In genomic region chr1:25875154-25875855, GRCh38 we compare ENCODE assay signal across 1 cellular context.
A peak's percentile ranks its signal among the peaks of the same experiment; 100 is the strongest.
TF ChIP-seq lines count a peak whose summit lies in the region.

Gene PAQR7, minus strand, starts transcription at chr1:25875708. Its CDS starts 11,869 bp downstream, at chr1:25863839.

TF ChIP-seq in HepG2, 621 proteins besides CTCF, POLR2A, EP300 and RAD21 (continued from another document and continues in another):
- TF ChIP-seq FOXA3 (CRISPR knock-in tag; IDR thresholded peaks at IDR 0.05) (peak; percentile 50), HOXD1 (CRISPR knock-in tag; IDR thresholded peaks at IDR 0.05) (no peak), ZFP36L2 (CRISPR knock-in tag; IDR thresholded peaks at IDR 0.05) (0 out of 2 replicates have a peak, but pooled peaks have one; percentile 32), ZNF543 (CRISPR knock-in tag; IDR thresholded peaks at IDR 0.05) (peak; percentile 90; the same call in 1 of the 2 replicates), FOXP1 (IDR thresholded peaks at IDR 0.05) (no peak), FOXP1 (CRISPR knock-in tag; IDR thresholded peaks at IDR 0.05) (no peak), ZNF879 (CRISPR knock-in tag; IDR thresholded peaks at IDR 0.05) (peak; percentile 83; the same call in 1 of the 2 replicates), ZNF652 (CRISPR knock-in tag; IDR thresholded peaks at IDR 0.05; ENCODE audit: borderline replicate concordance, low read depth) (no peak), EEA1 (CRISPR knock-in tag; IDR thresholded peaks at IDR 0.05; ENCODE audit: borderline replicate concordance) (0 out of 2 replicates have a peak, but pooled peaks have one; percentile 62), MED13 (CRISPR knock-in tag; IDR thresholded peaks at IDR 0.05) (no peak), ATF3 (CRISPR knock-in tag; IDR thresholded peaks at IDR 0.05) (peak; percentile 64; the same call in 1 of the 2 replicates), ZBTB38 (CRISPR knock-in tag; IDR thresholded peaks at IDR 0.05) (peak; percentile 41; the same call in 1 of the 2 replicates), STAG1 (CRISPR knock-in tag; IDR thresholded peaks at IDR 0.05) (0 out of 2 replicates have a peak, but pooled peaks have one; percentile 13), ZNF263 (CRISPR knock-in tag; IDR thresholded peaks at IDR 0.05) (peak; percentile 98), TBP (CRISPR knock-in tag; IDR thresholded peaks at IDR 0.05) (no peak), ZBTB26 (CRISPR knock-in tag; IDR thresholded peaks at IDR 0.05; ENCODE audit: borderline replicate concordance) (0 out of 2 replicates have a peak, but pooled peaks have one; percentile 40), SP1 (IDR thresholded peaks at IDR 0.05) (no peak), SP1 (CRISPR knock-in tag; IDR thresholded peaks at IDR 0.05) (no peak), ADNP (CRISPR knock-in tag; IDR thresholded peaks at IDR 0.05) (no peak), ZNF562 (CRISPR knock-in tag; IDR thresholded peaks at IDR 0.05; ENCODE audit: borderline replicate concordance) (peak; percentile 57; the same call in 1 of the 2 replicates), ZBTB46 (CRISPR knock-in tag; IDR thresholded peaks at IDR 0.05; ENCODE audit: borderline replicate concordance) (no peak), NR2F1 (CRISPR knock-in tag; IDR thresholded peaks at IDR 0.05) (no peak), ZNF12 (CRISPR knock-in tag; IDR thresholded peaks at IDR 0.05) (peak; percentile 82), ZNF615 (CRISPR knock-in tag; IDR thresholded peaks at IDR 0.05; ENCODE audit: borderline replicate concordance) (no peak), DMTF1 (CRISPR knock-in tag; IDR thresholded peaks at IDR 0.05) (no peak), ZBTB43 (CRISPR knock-in tag; conservative IDR thresholded peaks at IDR 0.05) (peak; percentile 52; the same call in 1 of the 2 replicates), NCOR1 (IDR thresholded peaks at IDR 0.05; ENCODE audit: borderline replicate concordance, low read length) (0 out of 2 replicates have a peak, but pooled peaks have one; percentile 35), MXD4 (CRISPR knock-in tag; IDR thresholded peaks at IDR 0.05) (peak; percentile 89), TEAD3 (CRISPR knock-in tag; optimal IDR thresholded peaks at IDR 0.05; ENCODE audit: borderline replicate concordance) (peak; percentile 42), GPBP1L1 (CRISPR knock-in tag; IDR thresholded peaks at IDR 0.05) (no peak), ISX (CRISPR knock-in tag; conservative IDR thresholded peaks at IDR 0.05) (no peak), ZNF121 (CRISPR knock-in tag; IDR thresholded peaks at IDR 0.05) (0 out of 2 replicates have a peak, but pooled peaks have one; percentile 41), NBN (conservative IDR thresholded peaks at IDR 0.05) (no peak), CC2D1A (CRISPR knock-in tag; IDR thresholded peaks at IDR 0.05) (no peak), ZBTB37 (CRISPR knock-in tag; IDR thresholded peaks at IDR 0.05) (no peak), DNMT1 (CRISPR knock-in tag; IDR thresholded peaks at IDR 0.05) (no peak), GATA4 (IDR thresholded peaks at IDR 0.05; ENCODE audit: borderline replicate concordance, low read depth) (no peak), GABPB1 (CRISPR knock-in tag; IDR thresholded peaks at IDR 0.05) (peak; percentile 92), MTF1 (CRISPR knock-in tag; IDR thresholded peaks at IDR 0.05) (peak; percentile 57; the same call in 1 of the 2 replicates), TFE3 (CRISPR knock-in tag; IDR thresholded peaks at IDR 0.05) (peak; percentile 73; the same call in 1 of the 2 replicates), SRSF4 (IDR thresholded peaks at IDR 0.05; ENCODE audit: low read depth, low read length, poor library complexity, severe bottlenecking) (no peak), ZNF564 (CRISPR knock-in tag; IDR thresholded peaks at IDR 0.05) (peak; percentile 68; the same call in 1 of the 2 replicates), AKNA (CRISPR knock-in tag; IDR thresholded peaks at IDR 0.05; ENCODE audit: borderline replicate concordance) (peak; percentile 68; the same call in 1 of the 2 replicates), TEAD2 (CRISPR knock-in tag; IDR thresholded peaks at IDR 0.05) (no peak; the same call in 1 of the 2 replicates), ZNF709 (CRISPR knock-in tag; IDR thresholded peaks at IDR 0.05) (peak; percentile 73; the same call in 1 of the 2 replicates), ZNF629 (CRISPR knock-in tag; conservative IDR thresholded peaks at IDR 0.05) (peak; percentile 69; the same call in 1 of the 2 replicates), ISL2 (CRISPR knock-in tag; IDR thresholded peaks at IDR 0.05) (0 out of 2 replicates have a peak, but pooled peaks have one; percentile 58), ZNF383 (CRISPR knock-in tag; IDR thresholded peaks at IDR 0.05; ENCODE audit: borderline replicate concordance) (no peak), ZNF547 (CRISPR knock-in tag; IDR thresholded peaks at IDR 0.05) (peak; percentile 86; the same call in 1 of the 2 replicates)
